ENCODE assay signal across 8 cellular contexts in genomic region chr15:80970018-80970657, GRCh38. TPM values are rescaled to one million over a fixed set of nuclear protein-coding genes. Genes with fewer than 3 reads are reported as not detected.
DNase-seq lines count a peak whose midpoint lies in the region; ATAC-seq and TF ChIP-seq lines count a peak whose summit lies in the region.

No MANE protein-coding gene starts in this region.

- H3K27me3 Mint-ChIP-seq in activated CD4-positive, alpha-beta T cell treated with anti-CD3 and anti-CD28 coated beads, Interleukin-2, amount 10 ng/mL, durations not matched to agents 24 days and 14 days, result no peaks in the 10 kb centered on the region

- peaks cover 0 to 23% of the 10 kb centered on the region in 2 donors for H3K36me3 ChIP-seq in lung (ENCODE audit: control insufficient read depth in 2 of 2, insufficient read depth in 2 of 2, low read length in 2 of 2)

- no peaks in the 10 kb centered on the region for H3K27me3 ChIP-seq in lung (ENCODE audit: control insufficient read depth, insufficient read depth)

- ATAC-seq in lung (ENCODE audit: insufficient read depth, low FRiP score) (no peak), HG03565 (IDR thresholded peaks at IDR 0.05; ENCODE audit: unreplicated experiment) (no peak)

- peaks cover 6% of the 10 kb centered on the region for H3K4me1 Mint-ChIP-seq in activated CD4-positive, alpha-beta T cell treated with anti-CD3 and anti-CD28 coated beads, Interleukin-2, amount 10 ng/mL, durations not matched to agents 24 days and 14 days

- intact Hi-C loops in activated CD4-positive, alpha-beta T cell treated with anti-CD3 and anti-CD28 coated beads, Interleukin-2, amount 10 ng/mL, durations not matched to agents 24 days and 14 days (cut with micrococcal nuclease), result loop anchor here (1.0 to 5.0 kb wide), 3 partner anchors 189 to 515 kb away; no protein-coding TSS in a partner anchor

- no peaks in the 10 kb centered on the region for H3K9me3 ChIP-seq in lung (ENCODE audit: control insufficient read depth in 2 of 2, insufficient read depth in 1 of 2, low read length in 1 of 2)

- WGBS in lung, 2 donors, result 63 to 69% methylated on average over 12 of the region's 12 CpGs

- peak; percentile 93 for TF ChIP-seq CTCF in C4-2B (conservative IDR thresholded peaks at IDR 0.05)
- peak; percentile 81 for TF ChIP-seq CTCF in lung (IDR thresholded peaks at IDR 0.05; ENCODE audit: control extremely low read depth, extremely low read depth)

- H3K4me3 Mint-ChIP-seq in activated CD4-positive, alpha-beta T cell treated with anti-CD3 and anti-CD28 coated beads, Interleukin-2, amount 10 ng/mL, durations not matched to agents 24 days and 14 days, result no peak overlapping the region

- H3K4me1 ChIP-seq in lung (ENCODE audit: control insufficient read depth in 2 of 2, insufficient read depth in 2 of 2, low read length in 2 of 2), result peaks cover 0 to 4% of the 10 kb centered on the region in 2 donors

- no peak overlapping the region for H3K27ac Mint-ChIP-seq in activated CD4-positive, alpha-beta T cell treated with anti-CD3 and anti-CD28 coated beads, Interleukin-2, amount 10 ng/mL, durations not matched to agents 24 days and 14 days

- peaks cover 31% of the 10 kb centered on the region for H3K36me3 Mint-ChIP-seq in activated CD4-positive, alpha-beta T cell treated with anti-CD3 and anti-CD28 coated beads, Interleukin-2, amount 10 ng/mL, durations not matched to agents 24 days and 14 days (ENCODE audit: low read depth)

- DNase-seq in HCEC 1CT (peak; percentile 48), NCI-H446 treated with DMSO at 0.1 percent for 48 hours (lab: John Stamatoyannopoulos, UW) (peak; percentile 40), dedifferentiated amniotic fluid mesenchymal stem cell (ENCODE audit: extremely low spot score) (peak; percentile 60), lung (ENCODE audit: low spot score) (peak; percentile 52)
- DNase-seq in activated CD4-positive, alpha-beta T cell treated with anti-CD3 and anti-CD28 coated beads, Interleukin-2, amount 10 ng/mL, durations not matched to agents 24 days and 14 days, result peak; percentile 88
- DNase-seq in stimulated activated CD8-positive, alpha-beta memory T cell treated with anti-CD3 and anti-CD28 coated beads, Interleukin-2, amount 100 ng/mL, for 48 hours (ENCODE audit: low read depth in 2 of 2), result peak; percentile 24 to 29

- H3K27ac ChIP-seq in C4-2B (no peak overlapping the region), lung (ENCODE audit: low read depth in 1 of 2, low read length in 1 of 2) (no peak overlapping the region)

- no peak overlapping the region for H3K4me3 ChIP-seq in lung

- no peaks in the 10 kb centered on the region for H3K9me3 Mint-ChIP-seq in activated CD4-positive, alpha-beta T cell treated with anti-CD3 and anti-CD28 coated beads, Interleukin-2, amount 10 ng/mL, durations not matched to agents 24 days and 14 days

RNA-seq across cellular contexts. Expression of gene MESD, which starts 19.5 kb away (rescaled TPM):
- 27.1 and 27.6 TPM in 2 replicates for total RNA-seq in activated CD4-positive, alpha-beta T cell treated with anti-CD3 and anti-CD28 coated beads, Interleukin-2, amount 10 ng/mL, durations not matched to agents 24 days and 14 days
- 10 to 100 TPM; 26.0 to 26.4 TPM for total RNA-seq in lung
- polyA plus RNA-seq in lung, result 10 to 100 TPM; 15.3 to 17.8 TPM

RNA-seq across cellular contexts. Expression of gene TLNRD1, which starts 30.6 kb away (rescaled TPM):
- 25.6 and 25.8 TPM in 2 replicates for total RNA-seq in activated CD4-positive, alpha-beta T cell treated with anti-CD3 and anti-CD28 coated beads, Interleukin-2, amount 10 ng/mL, durations not matched to agents 24 days and 14 days
- total RNA-seq in lung, result 10 to 100 TPM; 12.7 to 36.5 TPM
- polyA plus RNA-seq in lung, result 10 to 100 TPM; 10.8 to 28.7 TPM

Comparison
In these comparisons a context has a peak if more than half of its experiments do, and no peak if none do; other contexts are left out.
1. DNase-seq: peak in every context shown above with its lines; median percentile 88 in activated CD4-positive, alpha-beta T cell treated with anti-CD3 and anti-CD28 coated beads, Interleukin-2, amount 10 ng/mL, durations not matched to agents 24 days and 14 days; 60 in dedifferentiated amniotic fluid mesenchymal stem cell; 52 in lung; 48 in HCEC 1CT; 40 in NCI-H446 treated with DMSO at 0.1 percent for 48 hours; 26 in stimulated activated CD8-positive, alpha-beta memory T cell treated with anti-CD3 and anti-CD28 coated beads, Interleukin-2, amount 100 ng/mL, for 48 hours.